Comparison of ENCODE assay signal across 8 cellular contexts in genomic region chr16:58501242-58502131, GRCh38. TPM values are rescaled to one million over a fixed set of nuclear protein-coding genes. Genes with fewer than 3 reads are reported as not detected.
A peak's percentile ranks its signal among the peaks of the same experiment; 100 is the strongest.
DNase-seq lines count a peak whose midpoint lies in the region; ATAC-seq and TF ChIP-seq lines count a peak whose summit lies in the region.

No MANE protein-coding gene starts in this region.

- peak; percentile 55 for ATAC-seq in effector memory CD8-positive, alpha-beta T cell (replicated peaks)
- ATAC-seq in mucosa of descending colon (peak; percentile 50), HG02973 (IDR thresholded peaks at IDR 0.05; ENCODE audit: unreplicated experiment) (no peak)

- H3K36me3 ChIP-seq in mucosa of descending colon (ENCODE audit: low read depth) = no peaks in the 10 kb centered on the region

- intact Hi-C loops in activated CD4-positive, alpha-beta T cell treated with anti-CD3 and anti-CD28 coated beads, Interleukin-2, amount 10 ng/mL, durations not matched to agents 24 days and 14 days (cut with micrococcal nuclease) = no loop called here
- intact Hi-C loops in mucosa of descending colon (cut with DNase I, micrococcal nuclease) = no loop called here

- no peaks in the 10 kb centered on the region for H3K9me3 Mint-ChIP-seq in activated CD4-positive, alpha-beta T cell treated with anti-CD3 and anti-CD28 coated beads, Interleukin-2, amount 10 ng/mL, durations not matched to agents 24 days and 14 days
- H3K9me3 Mint-ChIP-seq in effector memory CD8-positive, alpha-beta T cell = no peaks in the 10 kb centered on the region

- TF ChIP-seq CTCF in mucosa of descending colon (IDR thresholded peaks at IDR 0.05) = no peak

- H3K4me1 Mint-ChIP-seq in activated CD4-positive, alpha-beta T cell treated with anti-CD3 and anti-CD28 coated beads, Interleukin-2, amount 10 ng/mL, durations not matched to agents 24 days and 14 days = peaks cover 7% of the 10 kb centered on the region
- peaks cover 0 to 11% of the 10 kb centered on the region in 2 donors for H3K4me1 Mint-ChIP-seq in effector memory CD8-positive, alpha-beta T cell (ENCODE audit: low read depth in 2 of 2)

- peak overlapping the region; percentile 81 for H3K4me3 Mint-ChIP-seq in activated CD4-positive, alpha-beta T cell treated with anti-CD3 and anti-CD28 coated beads, Interleukin-2, amount 10 ng/mL, durations not matched to agents 24 days and 14 days
- peak overlapping the region; percentile 31 to 71 for H3K4me3 Mint-ChIP-seq in effector memory CD8-positive, alpha-beta T cell

- H3K27ac Mint-ChIP-seq in activated CD4-positive, alpha-beta T cell treated with anti-CD3 and anti-CD28 coated beads, Interleukin-2, amount 10 ng/mL, durations not matched to agents 24 days and 14 days = no peak overlapping the region
- H3K27ac Mint-ChIP-seq in effector memory CD8-positive, alpha-beta T cell = no peak overlapping the region

- no peak overlapping the region for H3K4me3 ChIP-seq in mucosa of descending colon

- peaks cover 4% of the 10 kb centered on the region for H3K27me3 Mint-ChIP-seq in activated CD4-positive, alpha-beta T cell treated with anti-CD3 and anti-CD28 coated beads, Interleukin-2, amount 10 ng/mL, durations not matched to agents 24 days and 14 days
- peaks cover 28 to 69% of the 10 kb centered on the region in 2 donors for H3K27me3 Mint-ChIP-seq in effector memory CD8-positive, alpha-beta T cell

- peaks cover 13% of the 10 kb centered on the region for H3K4me1 ChIP-seq in mucosa of descending colon (ENCODE audit: low read depth)

- no peaks in the 10 kb centered on the region for H3K9me3 ChIP-seq in mucosa of descending colon

- peak; percentile 73 for DNase-seq in NCI-H345 (lab: John Stamatoyannopoulos, UW)
- DNase-seq in NCI-H345 treated with DMSO at 0.1 percent for 48 hours (lab: John Stamatoyannopoulos, UW; ENCODE audit: unreplicated experiment) = no peak
- DNase-seq in activated CD4-positive, alpha-beta T cell treated with anti-CD3 and anti-CD28 coated beads, Interleukin-2, amount 10 ng/mL, durations not matched to agents 24 days and 14 days = peak; percentile 87
- no peak for DNase-seq in effector memory CD8-positive, alpha-beta T cell
- peak in 1 of 3 donors; percentile 31 for DNase-seq in mucosa of descending colon
- peak; percentile 54 for DNase-seq in superior temporal gyrus (ENCODE audit: extremely low spot score)
- no peak for DNase-seq in NK-92 treated with Interleukin-12 subunit alpha and Interleukin-12 subunit beta, amount 100 ng/mL, for 24 hours (lab: John Stamatoyannopoulos, UW)

- no peaks in the 10 kb centered on the region for H3K36me3 Mint-ChIP-seq in activated CD4-positive, alpha-beta T cell treated with anti-CD3 and anti-CD28 coated beads, Interleukin-2, amount 10 ng/mL, durations not matched to agents 24 days and 14 days (ENCODE audit: low read depth)
- no peaks in the 10 kb centered on the region for H3K36me3 Mint-ChIP-seq in effector memory CD8-positive, alpha-beta T cell (ENCODE audit: insufficient read depth)

RNA-seq across cellular contexts. Expression of gene NDRG4, which starts 1.5 kb away (rescaled TPM):
- total RNA-seq in activated CD4-positive, alpha-beta T cell treated with anti-CD3 and anti-CD28 coated beads, Interleukin-2, amount 10 ng/mL, durations not matched to agents 24 days and 14 days = 1.7 TPM in 2 replicates
- total RNA-seq in mucosa of descending colon = 10 to 100 TPM in 1 of 3 donors, 1 to 10 TPM in 2; 3.0 to 15.8 (median 3.6) TPM

RNA-seq across cellular contexts. Expression of gene SETD6, which starts 13.8 kb away (rescaled TPM):
- total RNA-seq in activated CD4-positive, alpha-beta T cell treated with anti-CD3 and anti-CD28 coated beads, Interleukin-2, amount 10 ng/mL, durations not matched to agents 24 days and 14 days = 33.4 and 34.4 TPM in 2 replicates
- 10 to 100 TPM; 12.8 to 17.5 (median 14.2) TPM for total RNA-seq in mucosa of descending colon

Comparison
In these comparisons a context has a peak if more than half of its experiments do, and no peak if none do; other contexts are left out.
1. DNase-seq: peak in NCI-H345 (single experiment), activated CD4-positive, alpha-beta T cell treated with anti-CD3 and anti-CD28 coated beads, Interleukin-2, amount 10 ng/mL, durations not matched to agents 24 days and 14 days (single experiment) and superior temporal gyrus (single experiment); none in NCI-H345 treated with DMSO at 0.1 percent for 48 hours (single experiment), effector memory CD8-positive, alpha-beta T cell (0 of 3) and NK-92 treated with Interleukin-12 subunit alpha and Interleukin-12 subunit beta, amount 100 ng/mL, for 24 hours (single experiment).